Comparison of ENCODE assay signal across 19 cellular contexts in genomic region chr5:51201024-51201423, GRCh38.
"Had no signal": no experiment of that assay in that cellular context is flagged by ENCODE, and none has a peak within 500 bp of the region (broad histone marks: within the 10 kb centered on the region; RNA-seq: fewer than 3 reads in every experiment).

No MANE protein-coding gene starts in this region.

- H3K27me3 Mint-ChIP-seq: activated CD8-positive, alpha-beta memory T cell treated with anti-CD3 and anti-CD28 coated beads, Interleukin-2, amount 10 ng/mL, durations not matched to agents 7 days and 5 days; activated naive CD4-positive, alpha-beta T cell treated with anti-CD3 and anti-CD28 coated beads, Interleukin-2, amount 50 U/mL, for 24 hours; activated T-cell treated with anti-CD3 and anti-CD28 coated beads, Interleukin-2, amount 50 U/mL, for 24 hours; stimulated activated naive CD8-positive, alpha-beta T cell treated with anti-CD3 and anti-CD28 coated beads, Interleukin-15, Interleukin-2, amounts not matched to agents 100 ng/mL and 50 ng/mL, for 24 hours had no signal

- ATAC-seq: activated CD8-positive, alpha-beta memory T cell treated with anti-CD3 and anti-CD28 coated beads, Interleukin-2, amount 10 ng/mL, durations not matched to agents 7 days and 5 days; lower lobe of right lung; upper lobe of right lung had no signal

- H3K27ac ChIP-seq: lower lobe of right lung, neural progenitor cell, ovary, upper lobe of right lung had no signal

- H3K9me3 Mint-ChIP-seq: activated naive CD4-positive, alpha-beta T cell treated with anti-CD3 and anti-CD28 coated beads, Interleukin-2, amount 50 U/mL, for 24 hours; endodermal cell; mesothelial cell of epicardium; neural progenitor cell had no signal

- H3K27ac Mint-ChIP-seq: activated CD8-positive, alpha-beta memory T cell treated with anti-CD3 and anti-CD28 coated beads, Interleukin-2, amount 10 ng/mL, durations not matched to agents 7 days and 5 days; activated naive CD4-positive, alpha-beta T cell treated with anti-CD3 and anti-CD28 coated beads, Interleukin-2, amount 50 U/mL, for 24 hours; activated T-cell treated with anti-CD3 and anti-CD28 coated beads, Interleukin-2, amount 50 U/mL, for 24 hours; endodermal cell; mesothelial cell of epicardium; neural progenitor cell; stimulated activated naive CD8-positive, alpha-beta T cell treated with anti-CD3 and anti-CD28 coated beads, Interleukin-15, Interleukin-2, amounts not matched to agents 100 ng/mL and 50 ng/mL, for 24 hours had no signal

- DNase-seq: activated CD4-positive, alpha-beta T cell treated with anti-CD3 and anti-CD28 coated beads, Interleukin-2, amount 50 U/mL, for 4 hours; activated CD4-positive, CD25-positive, alpha-beta regulatory T cell treated with anti-CD3 and anti-CD28 coated beads, Interleukin-2, amount 50 U/mL, for 72 hours; activated CD8-positive, alpha-beta memory T cell treated with anti-CD3 and anti-CD28 coated beads, Interleukin-2, amount 10 ng/mL, durations not matched to agents 7 days and 5 days; activated effector memory CD4-positive, alpha-beta T cell treated with Interleukin-2 at 50 U/mL for 16 hours; activated T-cell treated with anti-CD3 and anti-CD28 coated beads, Interleukin-2, amount 50 U/mL, for 24 hours; central memory CD4-positive, alpha-beta T cell; dermis blood vessel endothelial cell; endodermal cell; erythroblast; hippocampal formation; lower lobe of right lung; ovary; stimulated activated CD4-positive, alpha-beta T cell treated with anti-CD3 and anti-CD28 coated beads, Interleukin-2, amount 100 ng/mL, for 48 hours; stimulated activated CD8-positive, alpha-beta memory T cell treated with anti-CD3 and anti-CD28 coated beads, Interleukin-4, amount 100 ng/mL, for 48 hours; upper lobe of right lung had no signal

- H3K4me1 Mint-ChIP-seq: activated CD8-positive, alpha-beta memory T cell treated with anti-CD3 and anti-CD28 coated beads, Interleukin-2, amount 10 ng/mL, durations not matched to agents 7 days and 5 days; activated naive CD4-positive, alpha-beta T cell treated with anti-CD3 and anti-CD28 coated beads, Interleukin-2, amount 50 U/mL, for 24 hours; endodermal cell; neural progenitor cell had no signal

- H3K9me3 ChIP-seq: lower lobe of right lung, ovary, upper lobe of right lung had no signal

- H3K27me3 ChIP-seq: neural progenitor cell, ovary, upper lobe of right lung had no signal

- H3K4me1 ChIP-seq: lower lobe of right lung, neural progenitor cell, upper lobe of right lung had no signal

- H3K4me3 Mint-ChIP-seq: activated CD8-positive, alpha-beta memory T cell treated with anti-CD3 and anti-CD28 coated beads, Interleukin-2, amount 10 ng/mL, durations not matched to agents 7 days and 5 days; activated naive CD4-positive, alpha-beta T cell treated with anti-CD3 and anti-CD28 coated beads, Interleukin-2, amount 50 U/mL, for 24 hours; activated T-cell treated with anti-CD3 and anti-CD28 coated beads, Interleukin-2, amount 50 U/mL, for 24 hours; endodermal cell; mesothelial cell of epicardium; neural progenitor cell; stimulated activated naive CD8-positive, alpha-beta T cell treated with anti-CD3 and anti-CD28 coated beads, Interleukin-15, Interleukin-2, amounts not matched to agents 100 ng/mL and 50 ng/mL, for 24 hours had no signal

- H3K36me3 Mint-ChIP-seq: activated CD8-positive, alpha-beta memory T cell treated with anti-CD3 and anti-CD28 coated beads, Interleukin-2, amount 10 ng/mL, durations not matched to agents 7 days and 5 days; activated naive CD4-positive, alpha-beta T cell treated with anti-CD3 and anti-CD28 coated beads, Interleukin-2, amount 50 U/mL, for 24 hours; mesothelial cell of epicardium; neural progenitor cell had no signal

- H3K36me3 ChIP-seq: lower lobe of right lung, neural progenitor cell, ovary, upper lobe of right lung had no signal

- H3K4me3 ChIP-seq: lower lobe of right lung, neural progenitor cell, ovary, upper lobe of right lung had no signal
